In genomic region chr14:85572021-85572420, GRCh38 we compare ENCODE assay signal across 19 cellular contexts. TPM values are rescaled to one million over a fixed set of nuclear protein-coding genes. Genes with fewer than 3 reads are reported as not detected.
A peak's percentile ranks its signal among the peaks of the same experiment; 100 is the strongest.
DNase-seq lines count a peak whose midpoint lies in the region; ATAC-seq, FAIRE-seq and TF ChIP-seq lines count a peak whose summit lies in the region.
"Had no signal": no experiment of that assay in that cellular context is flagged by ENCODE, and none has a peak within 500 bp of the region (broad histone marks: within the 10 kb centered on the region; RNA-seq: fewer than 3 reads in every experiment).

No MANE protein-coding gene starts in this region.

- H3K27ac Mint-ChIP-seq in mesothelial cell of epicardium: peak overlapping the region; percentile 82
- H3K27ac Mint-ChIP-seq: CD8-positive, alpha-beta T cell had no signal

- no peak for ATAC-seq in left colon
- ATAC-seq: CD8-positive, alpha-beta T cell; HCT116 had no signal

- BruUV-seq in endothelial cell of umbilical vein (replicated peaks; lab: Mats Ljungman, UMichigan): no TSS peak

- peaks cover 65% of the 10 kb centered on the region for H3K4me1 Mint-ChIP-seq in mesothelial cell of epicardium

- no peaks in the 10 kb centered on the region for H3K27me3 Mint-ChIP-seq in mesothelial cell of epicardium (ENCODE audit: low read depth)

- POLR2A ChIA-PET in endothelial cell of umbilical vein (lab: Charles Lee): no interaction called here

- H3K4me3 Mint-ChIP-seq in mesothelial cell of epicardium: no peak overlapping the region
- H3K4me3 Mint-ChIP-seq: CD8-positive, alpha-beta T cell had no signal

- CTCF ChIA-PET in endothelial cell of umbilical vein (lab: Charles Lee): interaction anchor here (1.3 kb wide), 1 partner anchor 9 kb away, joined by 3 read pairs; no protein-coding TSS in a partner anchor

- intact Hi-C loops in endothelial cell of umbilical vein (cut with micrococcal nuclease): no loop called here
- intact Hi-C loops in left colon (cut with DNase I, micrococcal nuclease): no loop called here

- no peaks in the 10 kb centered on the region for H3K9me3 Mint-ChIP-seq in mesothelial cell of epicardium
- H3K9me3 Mint-ChIP-seq: CD8-positive, alpha-beta T cell had no signal

- DNase-seq in cardiac muscle cell (ENCODE audit: low read depth in 1 of 2, low spot score in 1 of 2) (peak in 1 of 2 donors; percentile 50), right atrium auricular region (ENCODE audit: low spot score) (no peak), endothelial cell of umbilical vein (ENCODE audit: low read depth, low spot score) (peak; percentile 40), mesothelial cell of epicardium (ENCODE audit: low spot score in 2 of 2, unreplicated experiment in 2 of 2) (no peak), smooth muscle cell (lab: John Stamatoyannopoulos, UW; ENCODE audit: unreplicated experiment) (no peak), left colon (no peak), GM12892 (ENCODE audit: insufficient read length) (no peak), NCI-H1092 (lab: John Stamatoyannopoulos, UW) (no peak)
- DNase-seq: 8988T; CD8-positive, alpha-beta T cell; DMS79 treated with DMSO at 0.1 percent for 48 hours; Karpas-422; NCI-H1105 treated with DMSO at 0.1 percent for 48 hours; NCI-H1694 treated with DMSO at 0.1 percent for 48 hours; NCI-H69; SHP77 treated with DMSO at 0.1 percent for 48 hours had no signal

- H3K9ac ChIP-seq in endothelial cell of umbilical vein (replicated peaks; ENCODE audit: extremely low read depth, insufficient read depth, low read length) (no peak overlapping the region), smooth muscle cell (ENCODE audit: low read depth) (no peak overlapping the region)

- no peak overlapping the region for H3K4me3 ChIP-seq in cardiac muscle cell
- H3K4me3 ChIP-seq in right atrium auricular region: no peak overlapping the region
- H3K4me3 ChIP-seq in endothelial cell of umbilical vein (replicated peaks in 1 of 3; ENCODE audit: insufficient read depth in 1 of 3, low read depth in 1 of 3, low read length in 3 of 3): no peak overlapping the region
- no peak overlapping the region for H3K4me3 ChIP-seq in smooth muscle cell

- H2AFZ ChIP-seq in endothelial cell of umbilical vein (ENCODE audit: low read depth, low read length) (no peak overlapping the region), smooth muscle cell (ENCODE audit: low read depth) (no peak overlapping the region)

- no peak overlapping the region for H3K4me2 ChIP-seq in endothelial cell of umbilical vein (ENCODE audit: insufficient read depth, low read length)
- H3K4me2 ChIP-seq in smooth muscle cell: peak overlapping the region; percentile 48

- no peaks in the 10 kb centered on the region for H3K27me3 ChIP-seq in cardiac muscle cell
- no peaks in the 10 kb centered on the region for H3K27me3 ChIP-seq in right atrium auricular region
- no peaks in the 10 kb centered on the region for H3K27me3 ChIP-seq in endothelial cell of umbilical vein (ENCODE audit: control insufficient read depth in 2 of 2, insufficient read depth in 2 of 2, low read length in 2 of 2)
- H3K27me3 ChIP-seq in smooth muscle cell (ENCODE audit: low read depth): no peaks in the 10 kb centered on the region

- no peaks in the 10 kb centered on the region for H3K79me2 ChIP-seq in endothelial cell of umbilical vein (ENCODE audit: control insufficient read depth, insufficient read depth, low read length)
- H3K79me2 ChIP-seq in smooth muscle cell (ENCODE audit: low read depth): peaks cover 35% of the 10 kb centered on the region

- H3K27ac ChIP-seq in cardiac muscle cell (peak overlapping the region; percentile 82), right atrium auricular region (no peak overlapping the region), endothelial cell of umbilical vein (ENCODE audit: insufficient read depth, low read depth, low read length) (peak overlapping the region; percentile 28), smooth muscle cell (ENCODE audit: low read depth) (peak overlapping the region; percentile 91)

- H3K9me3 ChIP-seq in cardiac muscle cell (ENCODE audit: low read depth) (no peaks in the 10 kb centered on the region), right atrium auricular region (no peaks in the 10 kb centered on the region), endothelial cell of umbilical vein (replicated peaks; ENCODE audit: control insufficient read depth, insufficient read depth, low read length) (no peaks in the 10 kb centered on the region), smooth muscle cell (replicated peaks; ENCODE audit: low read depth) (no peaks in the 10 kb centered on the region)

- H4K20me1 ChIP-seq in endothelial cell of umbilical vein (replicated peaks; ENCODE audit: control insufficient read depth, extremely low read depth, insufficient read depth, low read length): no peaks in the 10 kb centered on the region
- H4K20me1 ChIP-seq in smooth muscle cell (ENCODE audit: low read depth): no peaks in the 10 kb centered on the region

- H3F3A ChIP-seq in smooth muscle cell (ENCODE audit: low read depth): peaks cover 30% of the 10 kb centered on the region

- H3K9me1 ChIP-seq in endothelial cell of umbilical vein (replicated peaks; ENCODE audit: control insufficient read depth, extremely low read depth, insufficient read depth, low read length): no peaks in the 10 kb centered on the region

- FAIRE-seq in endothelial cell of umbilical vein (lab: Jason Lieb, UNC) (no peak), GM12892 (lab: Jason Lieb, UNC) (no peak)
- FAIRE-seq: G401.6 had no signal

- H3K36me3 ChIP-seq in cardiac muscle cell (no peaks in the 10 kb centered on the region), right atrium auricular region (no peaks in the 10 kb centered on the region), endothelial cell of umbilical vein (ENCODE audit: control insufficient read depth in 2 of 2, extremely low read depth in 1 of 2, insufficient read depth in 2 of 2, low read length in 2 of 2) (peaks cover 0 to 1% of the 10 kb centered on the region in 2 experiments), smooth muscle cell (ENCODE audit: low read depth) (no peaks in the 10 kb centered on the region)

- TF ChIP-seq CTCF in cardiac muscle cell (IDR thresholded peaks at IDR 0.05; ENCODE audit: low read depth, low read length): no peak
- TF ChIP-seq CTCF in right atrium auricular region (IDR thresholded peaks at IDR 0.05): no peak
- no peak for TF ChIP-seq CTCF in endothelial cell of umbilical vein (IDR thresholded peaks at IDR 0.05; ENCODE audit: extremely low read depth in 1 of 2, insufficient read depth in 1 of 2, low read depth in 1 of 2, low read length in 2 of 2)
- no peak for TF ChIP-seq CTCF in mesothelial cell of epicardium (IDR thresholded peaks at IDR 0.05; ENCODE audit: unreplicated experiment)
- TF ChIP-seq CTCF in smooth muscle cell (IDR thresholded peaks at IDR 0.05; ENCODE audit: borderline replicate concordance, insufficient read depth, poor library complexity, severe bottlenecking): no peak

- TF ChIP-seq POLR2A in endothelial cell of umbilical vein (IDR thresholded peaks at IDR 0.05; ENCODE audit: low read depth, low read length) (no peak), GM12892 (IDR thresholded peaks at IDR 0.05; ENCODE audit: low read depth, low read length) (no peak)

- H3K36me3 Mint-ChIP-seq in mesothelial cell of epicardium: peaks cover 9% of the 10 kb centered on the region
- H3K36me3 Mint-ChIP-seq: CD8-positive, alpha-beta T cell had no signal

- dilution Hi-C loops in endothelial cell of umbilical vein (cut with MboI; ENCODE audit: extremely low pct_ligation_motif_present, low sequenced_read_pairs): no loop called here

- 7% methylated on average over 2 of the region's 2 CpGs for WGBS in smooth muscle cell (ENCODE audit: low lambda C conversion rate)

- H3K4me1 ChIP-seq in cardiac muscle cell (ENCODE audit: low read depth): peaks cover 70% of the 10 kb centered on the region
- no peaks in the 10 kb centered on the region for H3K4me1 ChIP-seq in right atrium auricular region
- peaks cover 43% of the 10 kb centered on the region for H3K4me1 ChIP-seq in endothelial cell of umbilical vein (ENCODE audit: control insufficient read depth, extremely low read depth, insufficient read depth, low read length)
- H3K4me1 ChIP-seq in smooth muscle cell (ENCODE audit: low read depth): peaks cover 56% of the 10 kb centered on the region

TF ChIP-seq in endothelial cell of umbilical vein, 7 proteins besides CTCF, POLR2A, EP300 and RAD21:
- TF ChIP-seq POLR2AphosphoS5 (IDR thresholded peaks at IDR 0.05; ENCODE audit: insufficient read depth, low read depth, low read length) (no peak), GATA2 (IDR thresholded peaks at IDR 0.05; ENCODE audit: insufficient read depth, insufficient read length, low read depth, low read length) (no peak), FOS (IDR thresholded peaks at IDR 0.05; ENCODE audit: borderline replicate concordance, insufficient read depth, low read length) (no peak), MAX (IDR thresholded peaks at IDR 0.05; ENCODE audit: insufficient read depth, insufficient read length) (no peak), MYC (IDR thresholded peaks at IDR 0.05; ENCODE audit: low read depth, low read length) (no peak), JUN (IDR thresholded peaks at IDR 0.05; ENCODE audit: borderline replicate concordance, insufficient read depth, insufficient read length, low read depth) (no peak), EZH2 (IDR thresholded peaks at IDR 0.05; ENCODE audit: borderline replicate concordance, low read depth, low read length, severe bottlenecking) (no peak)

RNA-seq across cellular contexts. Expression of gene FLRT2, which starts 42.1 kb away (rescaled TPM):
- total RNA-seq in cardiac muscle cell: 5.8 and 10.1 TPM in 2 replicates
- 2.6 and 5.2 TPM in 2 replicates for polyA plus RNA-seq in cardiac muscle cell
- 10 to 100 TPM; 10.3 to 11.9 TPM for total RNA-seq in right atrium auricular region
- total RNA-seq in endothelial cell of umbilical vein: 125 and 202 TPM in 2 replicates
- polyA plus RNA-seq in endothelial cell of umbilical vein: 229 and 283 TPM in 2 replicates
- 67.4 and 85.5 TPM in 2 replicates for polyA plus RNA-seq in endothelial cell of umbilical vein (2011; cell fraction: cytosol; rRNA removed)
- 707 and 779 TPM in 2 replicates for polyA plus RNA-seq in endothelial cell of umbilical vein (2011; cell fraction: nucleus; rRNA removed)
- 127 and 130 TPM in 2 replicates for polyA plus RNA-seq in endothelial cell of umbilical vein (2012)
- 618 and 632 TPM in 2 replicates for polyA minus RNA-seq in endothelial cell of umbilical vein
- polyA minus RNA-seq in endothelial cell of umbilical vein (2011; cell fraction: cytosol; rRNA and poly(A)+ RNA removed): 0.51 TPM
- polyA minus RNA-seq in endothelial cell of umbilical vein (2011; cell fraction: nucleus; rRNA and poly(A)+ RNA removed): 1,280 and 1,402 TPM in 2 replicates
- total RNA-seq in mesothelial cell of epicardium: 143 to 150 TPM (median 148 TPM) in 3 replicates
- 89.0 and 104 TPM in 2 replicates for total RNA-seq in smooth muscle cell
- 47.0 and 52.3 TPM in 2 replicates for polyA plus RNA-seq in smooth muscle cell
- 1 to 10 TPM; 2.5 to 7.5 TPM for total RNA-seq in left colon
- polyA plus RNA-seq in GM12892 (2012; ENCODE audit: missing spikeins): 0.06 TPM
- total RNA-seq: CD8-positive, alpha-beta T cell; HT-29 had no signal

Comparison
In these comparisons a context has a peak if more than half of its experiments do, and no peak if none do; other contexts are left out.
1. H3K27ac ChIP-seq: peak in cardiac muscle cell (single experiment), endothelial cell of umbilical vein (single experiment) and smooth muscle cell (single experiment); none in right atrium auricular region (0 of 2).